ENCODE assay signal across 1 cellular context in genomic region chr16:70158261-70158939, GRCh38.
TF ChIP-seq lines count a peak whose summit lies in the region.

No MANE protein-coding gene starts in this region.

TF ChIP-seq in GM23338, 12 proteins besides CTCF, POLR2A, EP300 and RAD21 (continued from another document):
- no peak for TF ChIP-seq ZNF462 (CRISPR knock-in tag; IDR thresholded peaks at IDR 0.05)
- no peak for TF ChIP-seq CREB1 (CRISPR knock-in tag; IDR thresholded peaks at IDR 0.05; ENCODE audit: low read depth)
- no peak for TF ChIP-seq EZH2phosphoT487 (IDR thresholded peaks at IDR 0.05; ENCODE audit: unreplicated experiment)
- no peak for TF ChIP-seq POLR2AphosphoS5 (IDR thresholded peaks at IDR 0.05; ENCODE audit: low read depth)
- no peak for TF ChIP-seq JUNB (IDR thresholded peaks at IDR 0.05; ENCODE audit: unreplicated experiment)
- TF ChIP-seq ETS1 (IDR thresholded peaks at IDR 0.05): no peak
- TF ChIP-seq EZH2 (IDR thresholded peaks at IDR 0.05; ENCODE audit: low read depth, unreplicated experiment): no peak
- TF ChIP-seq REST (IDR thresholded peaks at IDR 0.05; ENCODE audit: unreplicated experiment): no peak
- no peak for TF ChIP-seq ZNF331 (CRISPR knock-in tag; IDR thresholded peaks at IDR 0.05; ENCODE audit: low read depth)
- no peak for TF ChIP-seq NANOG (IDR thresholded peaks at IDR 0.05; ENCODE audit: borderline replicate concordance)
- TF ChIP-seq STAT1 (IDR thresholded peaks at IDR 0.05; ENCODE audit: unreplicated experiment): no peak
TF ChIP-seq in GM23338: peak in this region for 0.
